ENCODE assay signal across 10 cellular contexts in the genomic region with DNA sequence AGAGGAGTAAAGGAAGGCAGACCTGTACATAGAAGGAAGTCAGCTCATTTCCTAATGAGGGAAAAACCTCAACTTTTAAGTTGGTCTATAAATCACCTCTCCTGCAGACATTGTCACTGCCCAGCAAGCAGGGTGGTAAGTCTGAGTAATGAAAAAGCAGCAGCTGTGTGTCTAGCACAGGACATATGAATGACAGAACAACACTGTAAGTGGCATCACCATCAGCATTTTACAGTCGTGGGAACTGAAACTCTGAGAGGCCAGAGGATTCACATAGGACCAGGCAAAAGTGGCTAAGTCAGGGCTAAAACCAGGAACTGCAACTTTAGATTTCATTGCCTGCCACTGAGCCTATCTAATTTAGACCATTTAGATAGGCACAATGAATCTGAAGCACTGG.
DNase-seq lines count a peak whose midpoint lies in the region; ATAC-seq, FAIRE-seq and TF ChIP-seq lines count a peak whose summit lies in the region.
"Had no signal": no experiment of that assay in that cellular context is flagged by ENCODE, and none has a peak within 500 bp of the region (broad histone marks: within the 10 kb centered on the region; RNA-seq: fewer than 3 reads in every experiment).

No MANE protein-coding gene starts in this region.

- peak; percentile 99 for ATAC-seq in GM19452 (IDR thresholded peaks at IDR 0.05; ENCODE audit: unreplicated experiment)
- peak; percentile 96 for ATAC-seq in HG02973 (IDR thresholded peaks at IDR 0.05; ENCODE audit: unreplicated experiment)
- ATAC-seq: activated CD8-positive, alpha-beta memory T cell treated with anti-CD3 and anti-CD28 coated beads, Interleukin-2, amount 10 ng/mL, durations not matched to agents 7 days and 5 days had no signal

- no peak for TF ChIP-seq POLR2A in GM12892 (IDR thresholded peaks at IDR 0.05; ENCODE audit: low read depth, low read length)

- peak; percentile 6 for DNase-seq in GM12892 (ENCODE audit: insufficient read length)
- peak; percentile 47 for DNase-seq in NAMALWA (ENCODE audit: low spot score)
- DNase-seq in DMS53 treated with DMSO at 0.1 percent for 48 hours (lab: John Stamatoyannopoulos, UW; ENCODE audit: unreplicated experiment): no peak
- no peak for DNase-seq in ureter (ENCODE audit: low spot score)
- no peak for DNase-seq in T-helper 9 cell
- no peak for DNase-seq in NCI-H526 (lab: John Stamatoyannopoulos, UW)
- DNase-seq: activated CD8-positive, alpha-beta memory T cell treated with anti-CD3 and anti-CD28 coated beads, Interleukin-2, amount 10 ng/mL, durations not matched to agents 7 days and 5 days; mesenchymal stem cell had no signal

- peak; percentile 93 for FAIRE-seq in GM12892 (lab: Jason Lieb, UNC)

Comparison
In these comparisons a context has a peak if more than half of its experiments do, and no peak if none do; other contexts are left out.
1. DNase-seq: peak in GM12892 (single experiment) and NAMALWA (single experiment); none in DMS53 treated with DMSO at 0.1 percent for 48 hours (single experiment), ureter (single experiment), T-helper 9 cell (single experiment) and NCI-H526 (0 of 2).